In genomic region chr3:132723024-132723462, GRCh38 we compare ENCODE assay signal across 1 cellular context.
A peak's percentile ranks its signal among the peaks of the same experiment; 100 is the strongest.
TF ChIP-seq lines count a peak whose summit lies in the region.

No MANE protein-coding gene starts in this region.

TF ChIP-seq in HepG2, 621 proteins besides CTCF, POLR2A, EP300 and RAD21 (continued from another document):
- TF ChIP-seq ZNF407 (CRISPR knock-in tag; IDR thresholded peaks at IDR 0.05; ENCODE audit: not compliant biosample characterization) = no peak
- TF ChIP-seq GABPA (IDR thresholded peaks at IDR 0.05; ENCODE audit: low read depth, low read length) = no peak
- TF ChIP-seq GABPA (CRISPR knock-in tag; IDR thresholded peaks at IDR 0.05; ENCODE audit: low read depth) = peak; percentile 58; the same call in 1 of the 2 replicates
- peak; percentile 66; the same call in 1 of the 2 replicates for TF ChIP-seq ZNF768 (CRISPR knock-in tag; IDR thresholded peaks at IDR 0.05)
- TF ChIP-seq ZNF652 (CRISPR knock-in tag; IDR thresholded peaks at IDR 0.05; ENCODE audit: borderline replicate concordance, low read depth) = peak; percentile 61
- no peak for TF ChIP-seq ZFP36 (IDR thresholded peaks at IDR 0.05; ENCODE audit: borderline replicate concordance, low read depth, low read length, partially characterized antibody)
- peak; percentile 83 for TF ChIP-seq HNRNPLL (IDR thresholded peaks at IDR 0.05; ENCODE audit: low read depth, low read length, poor library complexity, severe bottlenecking)
- no peak for TF ChIP-seq SNAI1 (CRISPR knock-in tag; IDR thresholded peaks at IDR 0.05; ENCODE audit: borderline replicate concordance)
- 0 out of 2 replicates have a peak, but pooled peaks have one; percentile 62 for TF ChIP-seq SPEN (CRISPR knock-in tag; IDR thresholded peaks at IDR 0.05; ENCODE audit: low read depth)
- 0 out of 2 replicates have a peak, but pooled peaks have one; percentile 39 for TF ChIP-seq ZNF317 (CRISPR knock-in tag; IDR thresholded peaks at IDR 0.05)
- peak; percentile 32; the same call in 1 of the 2 replicates for TF ChIP-seq ZNF274 (CRISPR knock-in tag; IDR thresholded peaks at IDR 0.05)
- 0 out of 2 replicates have a peak, but pooled peaks have one; percentile 23 for TF ChIP-seq HMG20B (CRISPR knock-in tag; conservative IDR thresholded peaks at IDR 0.05)
- TF ChIP-seq CEBPG (CRISPR knock-in tag; IDR thresholded peaks at IDR 0.05) = peak; percentile 50; the same call in 1 of the 2 replicates
- peak; percentile 56 for TF ChIP-seq TEAD3 (CRISPR knock-in tag; optimal IDR thresholded peaks at IDR 0.05; ENCODE audit: borderline replicate concordance)
- peak; percentile 78; the same call in 1 of the 2 replicates for TF ChIP-seq NFKB2 (CRISPR knock-in tag; IDR thresholded peaks at IDR 0.05; ENCODE audit: borderline replicate concordance)
- TF ChIP-seq ZNF773 (CRISPR knock-in tag; IDR thresholded peaks at IDR 0.05; ENCODE audit: borderline replicate concordance) = 0 out of 2 replicates have a peak, but pooled peaks have one; percentile 37
- TF ChIP-seq ZNF891 (CRISPR knock-in tag; IDR thresholded peaks at IDR 0.05) = peak; percentile 63; the same call in 1 of the 2 replicates
- peak; percentile 1; the same call in 1 of the 2 replicates for TF ChIP-seq HOXA5 (CRISPR knock-in tag; IDR thresholded peaks at IDR 0.05)
- peak; percentile 44; the same call in 1 of the 2 replicates for TF ChIP-seq HOXA3 (CRISPR knock-in tag; IDR thresholded peaks at IDR 0.05)
- peak; percentile 64 for TF ChIP-seq ZNF687 (CRISPR knock-in tag; IDR thresholded peaks at IDR 0.05)
- 0 out of 2 replicates have a peak, but pooled peaks have one; percentile 45 for TF ChIP-seq FOXC1 (CRISPR knock-in tag; IDR thresholded peaks at IDR 0.05; ENCODE audit: borderline replicate concordance)
- 0 out of 2 replicates have a peak, but pooled peaks have one; percentile 40 for TF ChIP-seq GATAD1 (CRISPR knock-in tag; IDR thresholded peaks at IDR 0.05)
- peak; percentile 13; the same call in 1 of the 2 replicates for TF ChIP-seq ARID5B (CRISPR knock-in tag; IDR thresholded peaks at IDR 0.05)
- 0 out of 2 replicates have a peak, but pooled peaks have one; percentile 7 for TF ChIP-seq THAP11 (CRISPR knock-in tag; IDR thresholded peaks at IDR 0.05)
- TF ChIP-seq ZFY (CRISPR knock-in tag; IDR thresholded peaks at IDR 0.05) = peak; percentile 43; the same call in 1 of the 2 replicates
- TF ChIP-seq ZBTB38 (CRISPR knock-in tag; IDR thresholded peaks at IDR 0.05) = 0 out of 2 replicates have a peak, but pooled peaks have one; percentile 52
- TF ChIP-seq ZNF552 (CRISPR knock-in tag; IDR thresholded peaks at IDR 0.05; ENCODE audit: borderline replicate concordance) = 0 out of 2 replicates have a peak, but pooled peaks have one; percentile 52
- peak; percentile 63; the same call in 1 of the 2 replicates for TF ChIP-seq ZSCAN21 (CRISPR knock-in tag; IDR thresholded peaks at IDR 0.05; ENCODE audit: borderline replicate concordance)
- TF ChIP-seq HNF1A (IDR thresholded peaks at IDR 0.05; ENCODE audit: low read depth) = no peak
- TF ChIP-seq HNF1A (CRISPR knock-in tag; IDR thresholded peaks at IDR 0.05; ENCODE audit: borderline replicate concordance) = peak; percentile 47; the same call in 1 of the 2 replicates
- TF ChIP-seq CHD2 (IDR thresholded peaks at IDR 0.05; ENCODE audit: low read depth, low read length) = peak; percentile 88
